Comparison of ENCODE assay signal across 8 cellular contexts in genomic region chr7:149239345-149240143, GRCh38. TPM values are rescaled to one million over a fixed set of nuclear protein-coding genes. Genes with fewer than 3 reads are reported as not detected.
DNase-seq lines count a peak whose midpoint lies in the region; ATAC-seq, FAIRE-seq and TF ChIP-seq lines count a peak whose summit lies in the region.

TSS of gene ZNF212 (plus strand) at chr7:149239651. CDS start at chr7:149239779, 128 bp downstream.

- H3K27ac ChIP-seq in SK-N-SH (ENCODE audit: low read depth in 2 of 2, low read length in 1 of 2), result peak within 1 kb of the TSS; percentile 50 to 72; a peak in 3 of 4 replicates
- peak within 1 kb of the TSS in 2 of 4 donors; percentile 24 to 47 for H3K27ac ChIP-seq in pancreas
- peak within 1 kb of the TSS; percentile 76 to 80 for H3K27ac ChIP-seq in tibial artery

- H3K27me3 ChIP-seq in SK-N-SH (ENCODE audit: insufficient read depth), result no peaks in the 10 kb centered on the region
- H3K27me3 ChIP-seq in pancreas, result no peaks in the 10 kb centered on the region
- no peaks in the 10 kb centered on the region for H3K27me3 ChIP-seq in tibial artery

- CTCF ChIA-PET in SK-N-SH (lab: Yijun Ruan, JAX), result interaction anchor here (1.1 to 3.4 kb wide), 3 partner anchors 22 to 182 kb away, joined by 3 to 25 read pairs (median 6); partner anchors contain the start of genes ZNF282 and ZNF783

- H3K36me3 ChIP-seq in SK-N-SH (replicated peaks in 1 of 2; ENCODE audit: control insufficient read depth in 1 of 2, insufficient read depth in 2 of 2, low read length in 1 of 2) (peaks cover 0 to 25% of the 10 kb centered on the region in 2 experiments), pancreas (no peaks in the 10 kb centered on the region), tibial artery (no peaks in the 10 kb centered on the region)

- peak; percentile 87 for DNase-seq in NCI-H1092 (lab: John Stamatoyannopoulos, UW)
- peak; percentile 100 for DNase-seq in SK-N-SH
- DNase-seq in activated naive CD4-positive, alpha-beta T cell treated with anti-CD3 and anti-CD28 coated beads, Interleukin-2, amount 50 U/mL, for 16 hours, result peak; percentile 91
- DNase-seq in head of caudate nucleus, result peak; percentile 80 to 97 (median 93)
- peak; percentile 87 to 96 (median 91) for DNase-seq in pancreas
- DNase-seq in tibial artery, result peak; percentile 91 to 94

- TF ChIP-seq CTCF in SK-N-SH (IDR thresholded peaks at IDR 0.05), result peak; percentile 92
- peak; percentile 65 to 91 (median 86) for TF ChIP-seq CTCF in pancreas (IDR thresholded peaks at IDR 0.05)
- TF ChIP-seq CTCF in tibial artery (IDR thresholded peaks at IDR 0.05), result peak; percentile 80 to 85

- H3K79me2 ChIP-seq in SK-N-SH (ENCODE audit: insufficient read depth), result peaks cover 49% of the 10 kb centered on the region

- H3K9ac ChIP-seq in SK-N-SH, result peak within 1 kb of the TSS; percentile 91

- peaks cover 18% of the 10 kb centered on the region for H3F3A ChIP-seq in SK-N-SH (replicated peaks; ENCODE audit: insufficient read depth)

- peaks cover 14% of the 10 kb centered on the region; the same call in 1 of the 2 replicates for H3K9me3 ChIP-seq in SK-N-SH
- H3K9me3 ChIP-seq in pancreas, result no peaks in the 10 kb centered on the region
- no peaks in the 10 kb centered on the region for H3K9me3 ChIP-seq in tibial artery

- FAIRE-seq in pancreas (lab: Jason Lieb, UNC), result no peak

- H3K4me2 ChIP-seq in SK-N-SH, result peak within 1 kb of the TSS; percentile 95

- TF ChIP-seq EP300 in SK-N-SH (IDR thresholded peaks at IDR 0.05; ENCODE audit: borderline replicate concordance in 1 of 2, low read depth in 1 of 2, low read length in 1 of 2), result peak in 1 of 2 experiments; percentile 78; a peak in 1 of 4 replicates

- POLR2A ChIA-PET in SK-N-SH (lab: Yijun Ruan, JAX), result no interaction called here

- H4K20me1 ChIP-seq in SK-N-SH (ENCODE audit: insufficient read depth), result no peaks in the 10 kb centered on the region

- H3K4me3 ChIP-seq in SK-N-SH (ENCODE audit: low read depth in 2 of 2, low read length in 1 of 2) (peak within 1 kb of the TSS; percentile 82 to 96), pancreas (peak within 1 kb of the TSS; percentile 83 to 100 (median 92)), tibial artery (peak within 1 kb of the TSS; percentile 74 to 96)

- peak; percentile 51 for TF ChIP-seq RAD21 in SK-N-SH (IDR thresholded peaks at IDR 0.05; ENCODE audit: low read length)

- H2AFZ ChIP-seq in SK-N-SH (ENCODE audit: low read depth), result peak within 1 kb of the TSS; percentile 70

- peak; percentile 99 for ATAC-seq in HG02588 (IDR thresholded peaks at IDR 0.05; ENCODE audit: unreplicated experiment)
- peak; percentile 100 for ATAC-seq in pancreas

- peak; percentile 46 for TF ChIP-seq POLR2A in GM10847 (IDR thresholded peaks at IDR 0.05; ENCODE audit: extremely low read depth, insufficient read length)

- intact Hi-C loops in head of caudate nucleus (cut with DNase I) (loop anchor here (5.0 kb wide), 1 partner anchor 42 kb away; the partner anchor contains the start of gene ZNF282), pancreas (cut with DNase I) (no loop called here), tibial artery (cut with DNase I; ENCODE audit: low total_unique reads) (loop anchor here (5.0 kb wide), 1 partner anchor 238 kb away; no protein-coding TSS in a partner anchor)

- no peaks in the 10 kb centered on the region for H3K9me2 ChIP-seq in SK-N-SH

- 0% methylated on average over 27 of the region's 64 CpGs for WGBS in SK-N-SH (ENCODE audit: low lambda C conversion rate)
- WGBS in pancreas, 2 donors, result 0% methylated on average over 56 to 64 of the region's 64 CpGs

- H3K4me1 ChIP-seq in SK-N-SH (ENCODE audit: control insufficient read depth in 1 of 2, insufficient read depth in 2 of 2, low read depth in 1 of 2, low read length in 1 of 2), result peaks cover 1 to 13% of the 10 kb centered on the region in 2 experiments; a peak in 3 of 4 replicates
- H3K4me1 ChIP-seq in pancreas, result peaks cover 8 to 12% (median 9%) of the 10 kb centered on the region in 3 donors
- H3K4me1 ChIP-seq in tibial artery, result peaks cover 0 to 20% (median 16%) of the 10 kb centered on the region in 4 donors

TF ChIP-seq in SK-N-SH, 30 proteins besides CTCF, POLR2A, EP300 and RAD21 (continues in another document):
- no peak for TF ChIP-seq EZH2phosphoT487 (IDR thresholded peaks at IDR 0.05; ENCODE audit: borderline replicate concordance, low read depth)
- TF ChIP-seq FOXM1 (IDR thresholded peaks at IDR 0.05; ENCODE audit: low read depth), result no peak
- TF ChIP-seq IRF3 (IDR thresholded peaks at IDR 0.05; ENCODE audit: low read depth, low read length), result no peak
- TF ChIP-seq SMC3 (IDR thresholded peaks at IDR 0.05; ENCODE audit: low read depth, low read length), result peak; percentile 58
- TF ChIP-seq ELF1 (IDR thresholded peaks at IDR 0.05), result peak; percentile 67; the same call in 1 of the 2 replicates
- peak; percentile 72; the same call in 1 of the 2 replicates for TF ChIP-seq MXI1 (IDR thresholded peaks at IDR 0.05; ENCODE audit: low read depth, low read length)
- TF ChIP-seq, protein P1, sequence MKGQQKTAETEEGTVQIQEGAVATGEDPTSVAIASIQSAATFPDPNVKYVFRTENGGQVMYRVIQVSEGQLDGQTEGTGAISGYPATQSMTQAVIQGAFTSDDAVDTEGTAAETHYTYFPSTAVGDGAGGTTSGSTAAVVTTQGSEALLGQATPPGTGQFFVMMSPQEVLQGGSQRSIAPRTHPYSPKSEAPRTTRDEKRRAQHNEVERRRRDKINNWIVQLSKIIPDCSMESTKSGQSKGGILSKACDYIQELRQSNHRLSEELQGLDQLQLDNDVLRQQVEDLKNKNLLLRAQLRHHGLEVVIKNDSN (IDR thresholded peaks at IDR 0.05; ENCODE audit: borderline replicate concordance, low read depth), result peak; percentile 29; the same call in 1 of the 2 replicates
- peak; percentile 69 for TF ChIP-seq POLR2AphosphoS5 (IDR thresholded peaks at IDR 0.05; ENCODE audit: low read depth, low read length)
- peak; percentile 87 for TF ChIP-seq TAF1 (IDR thresholded peaks at IDR 0.05; ENCODE audit: borderline replicate concordance, low read depth, low read length)
- no peak for TF ChIP-seq JUND (IDR thresholded peaks at IDR 0.05)
- no peak for TF ChIP-seq RFX5 (IDR thresholded peaks at IDR 0.05; ENCODE audit: low read length)
- no peak for TF ChIP-seq RXRA (IDR thresholded peaks at IDR 0.05; ENCODE audit: borderline replicate concordance, low read depth)
- TF ChIP-seq, protein P2, sequence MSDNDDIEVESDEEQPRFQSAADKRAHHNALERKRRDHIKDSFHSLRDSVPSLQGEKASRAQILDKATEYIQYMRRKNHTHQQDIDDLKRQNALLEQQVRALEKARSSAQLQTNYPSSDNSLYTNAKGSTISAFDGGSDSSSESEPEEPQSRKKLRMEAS (IDR thresholded peaks at IDR 0.05; ENCODE audit: low read depth), result peak; percentile 89
- peak; percentile 23; the same call in 1 of the 2 replicates for TF ChIP-seq FOSL2 (IDR thresholded peaks at IDR 0.05; ENCODE audit: borderline replicate concordance, low read depth)
- TF ChIP-seq, protein P3, sequence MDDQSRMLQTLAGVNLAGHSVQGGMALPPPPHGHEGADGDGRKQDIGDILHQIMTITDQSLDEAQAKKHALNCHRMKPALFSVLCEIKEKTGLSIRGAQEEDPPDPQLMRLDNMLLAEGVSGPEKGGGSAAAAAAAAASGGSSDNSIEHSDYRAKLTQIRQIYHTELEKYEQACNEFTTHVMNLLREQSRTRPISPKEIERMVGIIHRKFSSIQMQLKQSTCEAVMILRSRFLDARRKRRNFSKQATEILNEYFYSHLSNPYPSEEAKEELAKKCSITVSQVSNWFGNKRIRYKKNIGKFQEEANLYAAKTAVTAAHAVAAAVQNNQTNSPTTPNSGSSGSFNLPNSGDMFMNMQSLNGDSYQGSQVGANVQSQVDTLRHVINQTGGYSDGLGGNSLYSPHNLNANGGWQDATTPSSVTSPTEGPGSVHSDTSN (IDR thresholded peaks at IDR 0.05), result peak; percentile 45; the same call in 1 of the 2 replicates
- TF ChIP-seq CHD2 (IDR thresholded peaks at IDR 0.05; ENCODE audit: low read length, partially characterized antibody), result peak; percentile 91
- TF ChIP-seq GATA2 (CRISPR knock-in tag; IDR thresholded peaks at IDR 0.05), result no peak

RNA-seq across cellular contexts. Expression of gene ZNF212, which starts in this region (rescaled TPM):
- polyA plus RNA-seq in SK-N-SH (2012; rRNA removed) (9.3 and 11.5 TPM in 2 replicates), pancreas (10 to 100 TPM in 1 of 2 donors, 1 to 10 TPM in 1; 8.7 to 13.7 TPM)
- 5.7 and 7.0 TPM in 2 replicates for polyA plus RNA-seq in SK-N-SH (2012; cell fraction: cytosol; rRNA removed)
- 41.8 and 45.0 TPM in 2 replicates for polyA plus RNA-seq in SK-N-SH (2012; cell fraction: nucleus; rRNA removed)
- total RNA-seq in pancreas, result 1 to 10 TPM; 3.7 to 9.0 (median 5.2) TPM

Comparison
In these comparisons a context has a peak if more than half of its experiments do, and no peak if none do; other contexts are left out.
1. intact Hi-C loops: an anchor here in head of caudate nucleus (5.0 kb wide) and tibial artery (5.0 kb wide); none called in pancreas.